Comparison of ENCODE assay signal across 1 cellular context in the genomic region with DNA sequence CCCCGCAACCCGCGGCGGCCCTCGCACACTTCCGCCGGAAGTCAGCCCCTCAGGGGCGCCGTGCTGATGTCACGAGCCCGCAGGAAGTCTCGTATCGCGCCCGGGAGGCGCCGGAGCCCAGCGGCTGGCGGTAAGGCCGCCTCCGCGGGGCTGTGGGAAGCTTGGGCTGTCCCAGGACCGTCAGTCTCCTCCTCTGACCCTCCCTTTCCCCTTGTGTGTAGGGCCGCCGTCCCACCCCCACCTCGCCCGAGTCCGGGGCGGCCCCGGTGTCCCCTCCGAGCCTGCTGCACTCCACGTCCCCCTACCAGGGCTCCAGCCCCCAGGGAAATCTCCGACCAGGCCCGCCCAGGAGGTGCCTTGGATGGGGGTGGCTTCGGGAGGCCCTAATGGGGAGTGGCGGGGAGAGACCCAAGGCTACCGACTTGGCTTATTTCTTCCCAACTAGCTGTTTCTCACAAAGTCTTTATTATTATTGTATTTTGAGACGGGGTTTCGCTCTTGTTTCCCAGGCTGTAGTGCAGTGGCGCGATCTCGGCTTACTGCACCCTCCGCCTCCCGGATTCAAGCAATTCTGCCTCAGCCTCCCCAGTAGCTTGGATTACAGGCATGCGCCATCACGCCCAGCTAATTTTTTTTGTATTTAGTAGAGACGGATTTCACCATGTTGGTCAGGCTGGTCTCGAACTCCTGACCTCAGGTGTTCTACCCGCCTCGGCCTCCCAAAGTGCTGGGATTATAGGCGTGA.
A peak's percentile ranks its signal among the peaks of the same experiment; 100 is the strongest.
TF ChIP-seq lines count a peak whose summit lies in the region.

A gene (plus strand): TSS at position 86 of the 745 bp plus-strand sequence. CDS start 3,108 bp downstream, outside the sequence.

TF ChIP-seq in K562, 482 proteins besides CTCF, POLR2A, EP300 and RAD21 (continued from another document and continues in another):
- TF ChIP-seq, protein P1, sequence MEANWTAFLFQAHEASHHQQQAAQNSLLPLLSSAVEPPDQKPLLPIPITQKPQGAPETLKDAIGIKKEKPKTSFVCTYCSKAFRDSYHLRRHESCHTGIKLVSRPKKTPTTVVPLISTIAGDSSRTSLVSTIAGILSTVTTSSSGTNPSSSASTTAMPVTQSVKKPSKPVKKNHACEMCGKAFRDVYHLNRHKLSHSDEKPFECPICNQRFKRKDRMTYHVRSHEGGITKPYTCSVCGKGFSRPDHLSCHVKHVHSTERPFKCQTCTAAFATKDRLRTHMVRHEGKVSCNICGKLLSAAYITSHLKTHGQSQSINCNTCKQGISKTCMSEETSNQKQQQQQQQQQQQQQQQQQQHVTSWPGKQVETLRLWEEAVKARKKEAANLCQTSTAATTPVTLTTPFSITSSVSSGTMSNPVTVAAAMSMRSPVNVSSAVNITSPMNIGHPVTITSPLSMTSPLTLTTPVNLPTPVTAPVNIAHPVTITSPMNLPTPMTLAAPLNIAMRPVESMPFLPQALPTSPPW (CRISPR knock-in tag; IDR thresholded peaks at IDR 0.05) = peak; percentile 86
- peak; percentile 82 for TF ChIP-seq CCNT2 (IDR thresholded peaks at IDR 0.05; ENCODE audit: borderline replicate concordance, extremely low read depth, insufficient read length, low read depth, low read length)
- TF ChIP-seq GABPB1 (CRISPR knock-in tag; IDR thresholded peaks at IDR 0.05) = peak; percentile 96
- peak; percentile 82; the same call in 1 of the 2 replicates for TF ChIP-seq MTA3 (IDR thresholded peaks at IDR 0.05; ENCODE audit: borderline replicate concordance)
- no peak for TF ChIP-seq NR2C1 (IDR thresholded peaks at IDR 0.05)
- peak; percentile 97 for TF ChIP-seq NR2C1 (tag; IDR thresholded peaks at IDR 0.05)
- peak; percentile 21; the same call in 1 of the 2 replicates for TF ChIP-seq MTA2 (IDR thresholded peaks at IDR 0.05; ENCODE audit: low read depth)
- TF ChIP-seq RB1 (IDR thresholded peaks at IDR 0.05; ENCODE audit: low read depth) = peak; percentile 87
- TF ChIP-seq TEAD1 (CRISPR knock-in tag; IDR thresholded peaks at IDR 0.05) = no peak
- TF ChIP-seq LCOR (CRISPR knock-in tag; IDR thresholded peaks at IDR 0.05) = 0 out of 2 replicates have a peak, but pooled peaks have one; percentile 61
- TF ChIP-seq, protein P2, sequence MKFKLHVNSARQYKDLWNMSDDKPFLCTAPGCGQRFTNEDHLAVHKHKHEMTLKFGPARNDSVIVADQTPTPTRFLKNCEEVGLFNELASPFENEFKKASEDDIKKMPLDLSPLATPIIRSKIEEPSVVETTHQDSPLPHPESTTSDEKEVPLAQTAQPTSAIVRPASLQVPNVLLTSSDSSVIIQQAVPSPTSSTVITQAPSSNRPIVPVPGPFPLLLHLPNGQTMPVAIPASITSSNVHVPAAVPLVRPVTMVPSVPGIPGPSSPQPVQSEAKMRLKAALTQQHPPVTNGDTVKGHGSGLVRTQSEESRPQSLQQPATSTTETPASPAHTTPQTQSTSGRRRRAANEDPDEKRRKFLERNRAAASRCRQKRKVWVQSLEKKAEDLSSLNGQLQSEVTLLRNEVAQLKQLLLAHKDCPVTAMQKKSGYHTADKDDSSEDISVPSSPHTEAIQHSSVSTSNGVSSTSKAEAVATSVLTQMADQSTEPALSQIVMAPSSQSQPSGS (CRISPR knock-in tag; IDR thresholded peaks at IDR 0.05) = no peak
- peak; percentile 44; the same call in 1 of the 2 replicates for TF ChIP-seq TARDBP (IDR thresholded peaks at IDR 0.05)
- TF ChIP-seq, protein P3, sequence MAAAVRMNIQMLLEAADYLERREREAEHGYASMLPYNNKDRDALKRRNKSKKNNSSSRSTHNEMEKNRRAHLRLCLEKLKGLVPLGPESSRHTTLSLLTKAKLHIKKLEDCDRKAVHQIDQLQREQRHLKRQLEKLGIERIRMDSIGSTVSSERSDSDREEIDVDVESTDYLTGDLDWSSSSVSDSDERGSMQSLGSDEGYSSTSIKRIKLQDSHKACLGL (CRISPR knock-in tag; IDR thresholded peaks at IDR 0.05; ENCODE audit: borderline replicate concordance, poor library complexity, severe bottlenecking) = no peak
- TF ChIP-seq MTF1 (CRISPR knock-in tag; IDR thresholded peaks at IDR 0.05; ENCODE audit: borderline replicate concordance) = no peak
- TF ChIP-seq RBM25 (IDR thresholded peaks at IDR 0.05; ENCODE audit: low read depth, low read length, severe bottlenecking) = no peak
- no peak for TF ChIP-seq STAT5A (IDR thresholded peaks at IDR 0.05; ENCODE audit: borderline replicate concordance, low read length)
- TF ChIP-seq ZBTB1 (CRISPR knock-in tag; IDR thresholded peaks at IDR 0.05; ENCODE audit: borderline replicate concordance, low read depth) = 0 out of 2 replicates have a peak, but pooled peaks have one; percentile 47
- TF ChIP-seq, protein P4, sequence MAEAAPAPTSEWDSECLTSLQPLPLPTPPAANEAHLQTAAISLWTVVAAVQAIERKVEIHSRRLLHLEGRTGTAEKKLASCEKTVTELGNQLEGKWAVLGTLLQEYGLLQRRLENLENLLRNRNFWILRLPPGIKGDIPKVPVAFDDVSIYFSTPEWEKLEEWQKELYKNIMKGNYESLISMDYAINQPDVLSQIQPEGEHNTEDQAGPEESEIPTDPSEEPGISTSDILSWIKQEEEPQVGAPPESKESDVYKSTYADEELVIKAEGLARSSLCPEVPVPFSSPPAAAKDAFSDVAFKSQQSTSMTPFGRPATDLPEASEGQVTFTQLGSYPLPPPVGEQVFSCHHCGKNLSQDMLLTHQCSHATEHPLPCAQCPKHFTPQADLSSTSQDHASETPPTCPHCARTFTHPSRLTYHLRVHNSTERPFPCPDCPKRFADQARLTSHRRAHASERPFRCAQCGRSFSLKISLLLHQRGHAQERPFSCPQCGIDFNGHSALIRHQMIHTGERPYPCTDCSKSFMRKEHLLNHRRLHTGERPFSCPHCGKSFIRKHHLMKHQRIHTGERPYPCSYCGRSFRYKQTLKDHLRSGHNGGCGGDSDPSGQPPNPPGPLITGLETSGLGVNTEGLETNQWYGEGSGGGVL (CRISPR knock-in tag; IDR thresholded peaks at IDR 0.05) = no peak
- no peak for TF ChIP-seq SRSF1 (IDR thresholded peaks at IDR 0.05; ENCODE audit: low read depth, low read length)
- no peak for TF ChIP-seq FOXJ3 (CRISPR knock-in tag; IDR thresholded peaks at IDR 0.05)
- TF ChIP-seq CBX1 (IDR thresholded peaks at IDR 0.05; ENCODE audit: low read depth) = peak; percentile 77; the same call in 1 of the 2 replicates
- no peak for TF ChIP-seq SMARCE1 (IDR thresholded peaks at IDR 0.05)
- no peak for TF ChIP-seq ZNF253 (CRISPR knock-in tag; conservative IDR thresholded peaks at IDR 0.05)
- TF ChIP-seq PTTG1 (tag; IDR thresholded peaks at IDR 0.05; ENCODE audit: low read depth) = no peak
- TF ChIP-seq, protein P5, sequence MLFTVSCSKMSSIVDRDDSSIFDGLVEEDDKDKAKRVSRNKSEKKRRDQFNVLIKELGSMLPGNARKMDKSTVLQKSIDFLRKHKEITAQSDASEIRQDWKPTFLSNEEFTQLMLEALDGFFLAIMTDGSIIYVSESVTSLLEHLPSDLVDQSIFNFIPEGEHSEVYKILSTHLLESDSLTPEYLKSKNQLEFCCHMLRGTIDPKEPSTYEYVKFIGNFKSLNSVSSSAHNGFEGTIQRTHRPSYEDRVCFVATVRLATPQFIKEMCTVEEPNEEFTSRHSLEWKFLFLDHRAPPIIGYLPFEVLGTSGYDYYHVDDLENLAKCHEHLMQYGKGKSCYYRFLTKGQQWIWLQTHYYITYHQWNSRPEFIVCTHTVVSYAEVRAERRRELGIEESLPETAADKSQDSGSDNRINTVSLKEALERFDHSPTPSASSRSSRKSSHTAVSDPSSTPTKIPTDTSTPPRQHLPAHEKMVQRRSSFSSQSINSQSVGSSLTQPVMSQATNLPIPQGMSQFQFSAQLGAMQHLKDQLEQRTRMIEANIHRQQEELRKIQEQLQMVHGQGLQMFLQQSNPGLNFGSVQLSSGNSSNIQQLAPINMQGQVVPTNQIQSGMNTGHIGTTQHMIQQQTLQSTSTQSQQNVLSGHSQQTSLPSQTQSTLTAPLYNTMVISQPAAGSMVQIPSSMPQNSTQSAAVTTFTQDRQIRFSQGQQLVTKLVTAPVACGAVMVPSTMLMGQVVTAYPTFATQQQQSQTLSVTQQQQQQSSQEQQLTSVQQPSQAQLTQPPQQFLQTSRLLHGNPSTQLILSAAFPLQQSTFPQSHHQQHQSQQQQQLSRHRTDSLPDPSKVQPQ (CRISPR knock-in tag; IDR thresholded peaks at IDR 0.05; ENCODE audit: borderline replicate concordance) = no peak
- no peak for TF ChIP-seq RBM34 (IDR thresholded peaks at IDR 0.05; ENCODE audit: borderline replicate concordance, insufficient read depth, low read length)
- TF ChIP-seq EWSR1 (IDR thresholded peaks at IDR 0.05; ENCODE audit: borderline replicate concordance, low read depth, partially characterized antibody) = no peak
- TF ChIP-seq, protein P6, sequence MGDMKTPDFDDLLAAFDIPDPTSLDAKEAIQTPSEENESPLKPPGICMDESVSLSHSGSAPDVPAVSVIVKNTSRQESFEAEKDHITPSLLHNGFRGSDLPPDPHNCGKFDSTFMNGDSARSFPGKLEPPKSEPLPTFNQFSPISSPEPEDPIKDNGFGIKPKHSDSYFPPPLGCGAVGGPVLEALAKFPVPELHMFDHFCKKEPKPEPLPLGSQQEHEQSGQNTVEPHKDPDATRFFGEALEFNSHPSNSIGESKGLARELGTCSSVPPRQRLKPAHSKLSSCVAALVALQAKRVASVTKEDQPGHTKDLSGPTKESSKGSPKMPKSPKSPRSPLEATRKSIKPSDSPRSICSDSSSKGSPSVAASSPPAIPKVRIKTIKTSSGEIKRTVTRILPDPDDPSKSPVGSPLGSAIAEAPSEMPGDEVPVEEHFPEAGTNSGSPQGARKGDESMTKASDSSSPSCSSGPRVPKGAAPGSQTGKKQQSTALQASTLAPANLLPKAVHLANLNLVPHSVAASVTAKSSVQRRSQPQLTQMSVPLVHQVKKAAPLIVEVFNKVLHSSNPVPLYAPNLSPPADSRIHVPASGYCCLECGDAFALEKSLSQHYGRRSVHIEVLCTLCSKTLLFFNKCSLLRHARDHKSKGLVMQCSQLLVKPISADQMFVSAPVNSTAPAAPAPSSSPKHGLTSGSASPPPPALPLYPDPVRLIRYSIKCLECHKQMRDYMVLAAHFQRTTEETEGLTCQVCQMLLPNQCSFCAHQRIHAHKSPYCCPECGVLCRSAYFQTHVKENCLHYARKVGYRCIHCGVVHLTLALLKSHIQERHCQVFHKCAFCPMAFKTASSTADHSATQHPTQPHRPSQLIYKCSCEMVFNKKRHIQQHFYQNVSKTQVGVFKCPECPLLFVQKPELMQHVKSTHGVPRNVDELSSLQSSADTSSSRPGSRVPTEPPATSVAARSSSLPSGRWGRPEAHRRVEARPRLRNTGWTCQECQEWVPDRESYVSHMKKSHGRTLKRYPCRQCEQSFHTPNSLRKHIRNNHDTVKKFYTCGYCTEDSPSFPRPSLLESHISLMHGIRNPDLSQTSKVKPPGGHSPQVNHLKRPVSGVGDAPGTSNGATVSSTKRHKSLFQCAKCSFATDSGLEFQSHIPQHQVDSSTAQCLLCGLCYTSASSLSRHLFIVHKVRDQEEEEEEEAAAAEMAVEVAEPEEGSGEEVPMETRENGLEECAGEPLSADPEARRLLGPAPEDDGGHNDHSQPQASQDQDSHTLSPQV (IDR thresholded peaks at IDR 0.05) = no peak
- no peak for TF ChIP-seq ZNF124 (CRISPR knock-in tag; IDR thresholded peaks at IDR 0.05)
- TF ChIP-seq ZNF311 (CRISPR knock-in tag; IDR thresholded peaks at IDR 0.05) = no peak
- TF ChIP-seq NFE2L1 (tag; IDR thresholded peaks at IDR 0.05; ENCODE audit: borderline replicate concordance, low read depth) = no peak
- TF ChIP-seq, protein P7, sequence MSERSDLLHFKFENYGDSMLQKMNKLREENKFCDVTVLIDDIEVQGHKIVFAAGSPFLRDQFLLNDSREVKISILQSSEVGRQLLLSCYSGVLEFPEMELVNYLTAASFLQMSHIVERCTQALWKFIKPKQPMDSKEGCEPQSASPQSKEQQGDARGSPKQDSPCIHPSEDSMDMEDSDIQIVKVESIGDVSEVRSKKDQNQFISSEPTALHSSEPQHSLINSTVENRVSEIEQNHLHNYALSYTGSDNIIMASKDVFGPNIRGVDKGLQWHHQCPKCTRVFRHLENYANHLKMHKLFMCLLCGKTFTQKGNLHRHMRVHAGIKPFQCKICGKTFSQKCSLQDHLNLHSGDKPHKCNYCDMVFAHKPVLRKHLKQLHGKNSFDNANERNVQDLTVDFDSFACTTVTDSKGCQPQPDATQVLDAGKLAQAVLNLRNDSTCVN (CRISPR knock-in tag; IDR thresholded peaks at IDR 0.05) = no peak
- no peak for TF ChIP-seq ARHGAP35 (IDR thresholded peaks at IDR 0.05; ENCODE audit: partially characterized antibody)
- TF ChIP-seq, protein P8, sequence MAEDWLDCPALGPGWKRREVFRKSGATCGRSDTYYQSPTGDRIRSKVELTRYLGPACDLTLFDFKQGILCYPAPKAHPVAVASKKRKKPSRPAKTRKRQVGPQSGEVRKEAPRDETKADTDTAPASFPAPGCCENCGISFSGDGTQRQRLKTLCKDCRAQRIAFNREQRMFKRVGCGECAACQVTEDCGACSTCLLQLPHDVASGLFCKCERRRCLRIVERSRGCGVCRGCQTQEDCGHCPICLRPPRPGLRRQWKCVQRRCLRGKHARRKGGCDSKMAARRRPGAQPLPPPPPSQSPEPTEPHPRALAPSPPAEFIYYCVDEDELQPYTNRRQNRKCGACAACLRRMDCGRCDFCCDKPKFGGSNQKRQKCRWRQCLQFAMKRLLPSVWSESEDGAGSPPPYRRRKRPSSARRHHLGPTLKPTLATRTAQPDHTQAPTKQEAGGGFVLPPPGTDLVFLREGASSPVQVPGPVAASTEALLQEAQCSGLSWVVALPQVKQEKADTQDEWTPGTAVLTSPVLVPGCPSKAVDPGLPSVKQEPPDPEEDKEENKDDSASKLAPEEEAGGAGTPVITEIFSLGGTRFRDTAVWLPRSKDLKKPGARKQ (CRISPR knock-in tag; IDR thresholded peaks at IDR 0.05) = no peak
- no peak for TF ChIP-seq ZNF695 (CRISPR knock-in tag; IDR thresholded peaks at IDR 0.05)
- no peak for TF ChIP-seq PTRF (tag; IDR thresholded peaks at IDR 0.05)
- TF ChIP-seq ZNF584 (CRISPR knock-in tag; IDR thresholded peaks at IDR 0.05; ENCODE audit: low read depth) = no peak
- TF ChIP-seq KLF10 (CRISPR knock-in tag; IDR thresholded peaks at IDR 0.05) = no peak
- TF ChIP-seq CBX2 (IDR thresholded peaks at IDR 0.05; ENCODE audit: insufficient read depth, low read length, poor library complexity, severe bottlenecking) = no peak
- peak; percentile 38 for TF ChIP-seq NEUROD1 (IDR thresholded peaks at IDR 0.05; ENCODE audit: borderline replicate concordance, low read depth, low read length, partially characterized antibody)
- TF ChIP-seq, protein P9, sequence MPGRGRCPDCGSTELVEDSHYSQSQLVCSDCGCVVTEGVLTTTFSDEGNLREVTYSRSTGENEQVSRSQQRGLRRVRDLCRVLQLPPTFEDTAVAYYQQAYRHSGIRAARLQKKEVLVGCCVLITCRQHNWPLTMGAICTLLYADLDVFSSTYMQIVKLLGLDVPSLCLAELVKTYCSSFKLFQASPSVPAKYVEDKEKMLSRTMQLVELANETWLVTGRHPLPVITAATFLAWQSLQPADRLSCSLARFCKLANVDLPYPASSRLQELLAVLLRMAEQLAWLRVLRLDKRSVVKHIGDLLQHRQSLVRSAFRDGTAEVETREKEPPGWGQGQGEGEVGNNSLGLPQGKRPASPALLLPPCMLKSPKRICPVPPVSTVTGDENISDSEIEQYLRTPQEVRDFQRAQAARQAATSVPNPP (IDR thresholded peaks at IDR 0.05; ENCODE audit: borderline replicate concordance, insufficient read depth, insufficient read length) = no peak
- peak; percentile 97 for TF ChIP-seq GABPA (tag; conservative IDR thresholded peaks at IDR 0.05; ENCODE audit: low read depth)
- TF ChIP-seq ZNF384 (IDR thresholded peaks at IDR 0.05; ENCODE audit: low read depth, low read length) = no peak
